Comparison of ENCODE assay signal across 40 cellular contexts in the genomic region with DNA sequence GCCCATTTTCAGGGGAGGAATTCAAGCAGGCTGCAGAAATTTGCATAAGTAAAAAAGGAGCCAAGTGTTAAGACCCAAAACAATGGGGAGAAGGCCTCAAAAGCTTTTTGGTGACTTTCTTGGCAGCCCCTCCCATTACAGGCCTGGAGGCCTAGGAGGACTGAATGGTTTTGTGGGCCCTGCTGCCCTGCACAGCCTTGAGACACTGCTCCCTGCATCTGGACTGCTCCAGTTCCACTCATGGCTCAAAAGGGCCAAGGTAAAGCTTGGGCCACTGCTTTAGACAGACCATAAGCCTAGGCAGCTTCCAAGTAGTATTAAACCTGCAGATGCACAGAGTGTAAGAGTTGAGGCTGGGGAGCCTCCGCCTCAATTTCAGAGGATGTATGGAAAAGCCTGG.
"Had no signal": no experiment of that assay in that cellular context is flagged by ENCODE, and none has a peak within 500 bp of the region (broad histone marks: within the 10 kb centered on the region; RNA-seq: fewer than 3 reads in every experiment).

No MANE protein-coding gene starts in this region.

- H3K36me3 ChIP-seq: adrenal gland, brain microvascular endothelial cell, breast epithelium, cardiac muscle cell, colonic mucosa had no signal

- H3K27me3 Mint-ChIP-seq: activated CD4-positive, alpha-beta memory T cell treated with anti-CD3 and anti-CD28 coated beads for 36 hours; activated CD4-positive, alpha-beta T cell treated with anti-CD3 and anti-CD28 coated beads, Interleukin-2, amount 10 ng/mL, durations not matched to agents 24 days and 14 days; activated CD8-positive, alpha-beta T cell treated with anti-CD3 and anti-CD28 coated beads for 36 hours; activated naive CD8-positive, alpha-beta T cell treated with anti-CD3 and anti-CD28 coated beads, Interleukin-2, amount 10 ng/mL, durations not matched to agents 7 days and 5 days; activated T-helper 17 cell treated with anti-CD3 and anti-CD28 coated beads, Interleukin-2, amount 50 U/mL, for 72 hours had no signal

- H3K36me3 Mint-ChIP-seq: activated naive CD8-positive, alpha-beta T cell treated with anti-CD3 and anti-CD28 coated beads, Interleukin-2, amount 10 ng/mL, durations not matched to agents 7 days and 5 days had no signal

- DNase-seq: activated B cell treated with CpG ODN at 0.5 μM for 24 hours; activated CD4-positive, alpha-beta memory T cell treated with anti-CD3 and anti-CD28 coated beads for 36 hours; activated CD4-positive, alpha-beta T cell treated with anti-CD3 and anti-CD28 coated beads for 4 hours; activated CD4-positive, alpha-beta T cell treated with anti-CD3 and anti-CD28 coated beads, Interleukin-2, amount 10 ng/mL, durations not matched to agents 24 days and 14 days; activated CD4-positive, alpha-beta T cell treated with anti-CD3 and anti-CD28 coated beads, Interleukin-2, amount 50 U/mL, for 1 hour; activated CD4-positive, alpha-beta T cell treated with anti-CD3 and anti-CD28 coated beads, Interleukin-2, amount 50 U/mL, for 4 hours; activated CD4-positive, CD25-positive, alpha-beta regulatory T cell treated with anti-CD3 and anti-CD28 coated beads, Interleukin-2, amount 50 U/mL, for 72 hours; activated CD8-positive, alpha-beta memory T cell treated with anti-CD3 and anti-CD28 coated beads, Interleukin-2, amount 50 U/mL, for 4 hours; activated CD8-positive, alpha-beta T cell treated with anti-CD3 and anti-CD28 coated beads for 36 hours; activated effector memory CD4-positive, alpha-beta T cell treated with anti-CD3 and anti-CD28 coated beads, Interleukin-2, amount 50 U/mL, for 16 hours; activated gamma-delta T cell treated with Interleukin-2 at 50 U/mL for 16 hours; activated naive CD4-positive, alpha-beta T cell; activated naive CD4-positive, alpha-beta T cell treated with anti-CD3 and anti-CD28 coated beads, Interleukin-2, amount 50 U/mL, for 16 hours; activated naive CD8-positive, alpha-beta T cell treated with anti-CD3 and anti-CD28 coated beads, Interleukin-2, amount 10 ng/mL, durations not matched to agents 7 days and 5 days; activated T-cell treated with anti-CD3 and anti-CD28 coated beads for 4 hours; activated T-cell treated with anti-CD3 and anti-CD28 coated beads, Interleukin-2, amount 50 U/mL, for 1 hour; activated T-cell treated with anti-CD3 and anti-CD28 coated beads, Interleukin-2, amount 50 U/mL, for 4 hours; activated T-cell treated with anti-CD3 and anti-CD28 coated beads, Interleukin-2, amount 50 U/mL, for 72 hours; adrenal gland; amniotic stem cell; aorta; body of pancreas; brain microvascular endothelial cell; caudate nucleus; cerebellar nuclear complex; colonic mucosa; T-helper 1 cell; T-helper 2 cell; T-helper 9 cell had no signal

- H3K4me1 Mint-ChIP-seq: central memory CD8-positive, alpha-beta T cell had no signal

- FAIRE-seq: astrocyte, TTC549 had no signal

- H3K4me3 ChIP-seq: adrenal gland, body of pancreas, breast epithelium, cardiac muscle cell, colonic mucosa had no signal

- H3K27ac ChIP-seq: adrenal gland, body of pancreas, brain microvascular endothelial cell, breast epithelium, cardiac muscle cell, colonic mucosa, VCaP had no signal

- H3K4me3 Mint-ChIP-seq: activated B cell treated with CpG ODN at 0.5 μM for 24 hours; activated CD4-positive, alpha-beta memory T cell treated with anti-CD3 and anti-CD28 coated beads for 36 hours; activated CD4-positive, alpha-beta T cell treated with anti-CD3 and anti-CD28 coated beads, Interleukin-2, amount 10 ng/mL, durations not matched to agents 24 days and 14 days; activated CD8-positive, alpha-beta T cell treated with anti-CD3 and anti-CD28 coated beads for 36 hours; activated naive CD8-positive, alpha-beta T cell treated with anti-CD3 and anti-CD28 coated beads, Interleukin-2, amount 10 ng/mL, durations not matched to agents 7 days and 5 days; activated T-cell treated with anti-CD3 and anti-CD28 coated beads, Interleukin-2, amount 50 U/mL, for 4 hours; activated T-cell treated with anti-CD3 and anti-CD28 coated beads, Interleukin-2, amount 50 U/mL, for 72 hours; activated T-helper 1 cell treated with anti-CD3 and anti-CD28 coated beads, Interleukin-12 subunit alpha, Interleukin-12 subunit beta, Interleukin-2, Interleukin-4 antibody, amounts not matched to agents 30 ng/mL and 10 ng/mL and 1 ng/mL, durations not matched to agents 14 hours and 24 hours and 36 hours; activated T-helper 17 cell treated with anti-CD3 and anti-CD28 coated beads, Interleukin-2, amount 50 U/mL, for 72 hours; central memory CD8-positive, alpha-beta T cell; T-helper 1 cell treated with Interleukin-12 subunit alpha and Interleukin-12 subunit beta and Interleukin-4 antibody, amounts not matched to agents 30 μg/mL and 1 μg/mL, for 36 hours; T-helper 2 cell treated with Interferon-gamma antibody and Interleukin-4, amounts not matched to agents 5 μg/mL and 100 μg/mL, for 36 hours had no signal

- H3K27me3 ChIP-seq: body of pancreas, brain microvascular endothelial cell, cardiac muscle cell, colonic mucosa had no signal

- H3K9me3 ChIP-seq: adrenal gland, body of pancreas, colonic mucosa had no signal

- H3K4me1 ChIP-seq: adrenal gland, body of pancreas, breast epithelium, colonic mucosa had no signal

- ATAC-seq: activated CD8-positive, alpha-beta T cell treated with anti-CD3 and anti-CD28 coated beads for 36 hours; activated naive CD4-positive, alpha-beta T cell treated with anti-CD3 and anti-CD28 coated beads, Interleukin-2, amount 50 U/mL, for 72 hours; activated T-cell treated with anti-CD3 and anti-CD28 coated beads, Interleukin-2, amount 50 U/mL, for 4 hours; activated T-cell treated with anti-CD3 and anti-CD28 coated beads, Interleukin-2, amount 50 U/mL, for 72 hours; activated T-helper 17 cell treated with anti-CD3 and anti-CD28 coated beads, Interleukin-2, amount 50 U/mL, for 72 hours; body of pancreas had no signal

- H3K9me3 Mint-ChIP-seq: activated B cell treated with CpG ODN at 0.5 μM for 24 hours; activated T-cell treated with anti-CD3 and anti-CD28 coated beads, Interleukin-2, amount 50 U/mL, for 4 hours; activated T-helper 17 cell treated with anti-CD3 and anti-CD28 coated beads, Interleukin-2, amount 50 U/mL, for 72 hours; central memory CD8-positive, alpha-beta T cell had no signal

- H3K27ac Mint-ChIP-seq: activated B cell treated with CpG ODN at 0.5 μM for 24 hours; activated CD4-positive, alpha-beta memory T cell treated with anti-CD3 and anti-CD28 coated beads for 36 hours; activated CD4-positive, alpha-beta T cell treated with anti-CD3 and anti-CD28 coated beads, Interleukin-2, amount 10 ng/mL, durations not matched to agents 24 days and 14 days; activated CD8-positive, alpha-beta T cell treated with anti-CD3 and anti-CD28 coated beads for 36 hours; activated naive CD4-positive, alpha-beta T cell treated with anti-CD3 and anti-CD28 coated beads, Interleukin-2, amount 50 U/mL, for 72 hours; activated naive CD8-positive, alpha-beta T cell treated with anti-CD3 and anti-CD28 coated beads, Interleukin-2, amount 10 ng/mL, durations not matched to agents 7 days and 5 days; activated T-cell treated with anti-CD3 and anti-CD28 coated beads, Interleukin-2, amount 50 U/mL, for 72 hours; activated T-helper 1 cell treated with anti-CD3 and anti-CD28 coated beads, Interleukin-12 subunit alpha, Interleukin-12 subunit beta, Interleukin-2, Interleukin-4 antibody, amounts not matched to agents 30 ng/mL and 10 ng/mL and 1 ng/mL, durations not matched to agents 14 hours and 24 hours and 36 hours; activated T-helper 17 cell treated with anti-CD3 and anti-CD28 coated beads, Interleukin-2, amount 50 U/mL, for 72 hours; T-helper 1 cell treated with Interleukin-12 subunit alpha and Interleukin-12 subunit beta and Interleukin-4 antibody, amounts not matched to agents 30 μg/mL and 1 μg/mL, for 36 hours; T-helper 2 cell treated with Interferon-gamma antibody and Interleukin-4, amounts not matched to agents 5 μg/mL and 100 μg/mL, for 36 hours had no signal
